Comparison of ENCODE assay signal across 14 cellular contexts in the genomic region with DNA sequence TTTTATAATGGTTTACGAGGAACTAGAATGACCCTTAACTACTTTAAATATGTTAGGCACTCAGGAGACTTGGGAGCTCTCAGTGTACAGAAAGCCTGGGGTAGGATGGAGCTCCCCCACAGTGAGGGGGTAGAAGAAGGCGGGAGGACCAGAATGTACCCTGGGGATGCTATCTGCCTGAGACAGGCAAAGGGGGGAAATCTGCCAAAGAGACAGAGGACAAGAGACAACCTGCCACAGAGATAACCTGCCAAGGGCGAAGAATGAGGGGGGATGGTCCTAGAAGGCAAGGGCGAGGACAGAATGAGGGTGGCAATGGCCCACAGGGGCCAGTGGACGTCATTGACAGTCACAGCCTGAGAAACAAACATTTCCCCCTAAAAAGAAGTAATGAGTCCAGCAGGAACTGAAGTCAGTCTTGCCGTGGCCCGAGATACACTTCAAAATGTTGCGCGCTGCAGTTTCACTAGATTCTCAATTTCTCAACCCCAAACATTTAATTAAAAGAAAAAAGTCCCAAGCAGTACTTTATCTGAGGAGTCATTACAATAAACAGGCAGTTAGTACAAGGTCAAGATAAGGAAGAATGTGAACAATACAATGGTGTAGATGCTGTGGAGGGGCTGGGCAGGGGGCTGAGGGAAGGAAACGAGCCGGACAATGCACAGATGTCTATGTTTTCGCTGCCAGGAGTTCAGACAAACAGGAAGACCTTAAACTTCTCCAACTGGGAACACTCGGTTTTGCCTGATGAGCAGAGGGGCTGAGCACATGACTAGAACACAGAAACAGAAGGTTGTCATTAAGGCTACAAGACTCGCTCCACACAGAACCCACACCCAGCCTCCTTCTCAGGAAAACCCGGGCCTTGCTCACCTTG.
DNase-seq lines count a peak whose midpoint lies in the region; ATAC-seq, FAIRE-seq and TF ChIP-seq lines count a peak whose summit lies in the region.
"Had no signal": no experiment of that assay in that cellular context is flagged by ENCODE, and none has a peak within 500 bp of the region (broad histone marks: within the 10 kb centered on the region; RNA-seq: fewer than 3 reads in every experiment).

No MANE protein-coding gene starts in this region.

- no peaks in the 10 kb centered on the region for H3K9me3 Mint-ChIP-seq in activated CD4-positive, alpha-beta T cell treated with anti-CD3 and anti-CD28 coated beads for 36 hours (ENCODE audit: low read depth)
- H3K9me3 Mint-ChIP-seq: activated naive CD4-positive, alpha-beta T cell treated with anti-CD3 and anti-CD28 coated beads, Interleukin-2, amount 50 U/mL, for 24 hours; natural killer cell had no signal

- TF ChIP-seq EP300 in K562 (IDR thresholded peaks at IDR 0.05; ENCODE audit: low read length) (no peak), ovary (IDR thresholded peaks at IDR 0.05) (no peak)

- no peak overlapping the region for H3K4me3 Mint-ChIP-seq in activated CD4-positive, alpha-beta T cell treated with anti-CD3 and anti-CD28 coated beads for 36 hours
- H3K4me3 Mint-ChIP-seq: activated naive CD4-positive, alpha-beta T cell treated with anti-CD3 and anti-CD28 coated beads, Interleukin-2, amount 50 U/mL, for 24 hours; natural killer cell had no signal

- H3K9me3 ChIP-seq in K562 (replicated peaks; ENCODE audit: control insufficient read depth, insufficient read depth, low read depth, low read length) (no peaks in the 10 kb centered on the region; the same call in 1 of the 2 replicates), hepatocyte (ENCODE audit: low read depth) (no peaks in the 10 kb centered on the region), ovary (no peaks in the 10 kb centered on the region), colonic mucosa (no peaks in the 10 kb centered on the region)
- H3K9me3 ChIP-seq: spleen had no signal

- no peak for TF ChIP-seq RAD21 in K562 (CRISPR knock-in tag; conservative IDR thresholded peaks at IDR 0.05 in 1 of 2, IDR thresholded peaks at IDR 0.05 in 1 of 2)

- H3K4me2 ChIP-seq in K562 (ENCODE audit: insufficient read depth, low read length) = peak overlapping the region; percentile 5; the same call in 1 of the 2 replicates
- H3K4me2 ChIP-seq in hepatocyte = no peak overlapping the region

- WGBS in K562 (ENCODE audit: insufficient coverage, low coverage, missing lambda C conversion rate) = 55% methylated on average over 15 of the region's 15 CpGs
- 86% methylated on average over 15 of the region's 15 CpGs for WGBS in hepatocyte (ENCODE audit: low lambda C conversion rate, missing lambda C conversion rate)
- WGBS in ovary, 3 donors = 25 to 40% (median 40%) methylated on average over 15 of the region's 15 CpGs

- in situ Hi-C loops in K562 (cut with MboI) = loop anchor here (25.0 kb wide), 1 partner anchor 1889 kb away; a partner anchor contains a TSS

- H4K20me1 ChIP-seq in K562 (replicated peaks; ENCODE audit: control insufficient read depth, insufficient read depth, low read length) (no peaks in the 10 kb centered on the region), hepatocyte (ENCODE audit: insufficient read depth, poor library complexity, severe bottlenecking) (no peaks in the 10 kb centered on the region)

- H3K27ac ChIP-seq in K562 (ENCODE audit: extremely low read depth, low read depth, low read length) (no peak overlapping the region), hepatocyte (peak overlapping the region; percentile 11), ovary (peak overlapping the region; percentile 1 to 11), colonic mucosa (no peak overlapping the region)
- H3K27ac ChIP-seq: SK-N-MC, spleen, VCaP had no signal

- FAIRE-seq in K562 (lab: Jason Lieb, UNC) = no peak

- TF ChIP-seq CTCF in K562 (IDR thresholded peaks at IDR 0.05 in 2 of 3, conservative IDR thresholded peaks at IDR 0.05 in 1 of 3; ENCODE audit: insufficient read depth in 2 of 3, low read depth in 1 of 3, low read length in 3 of 3) (no peak), hepatocyte (IDR thresholded peaks at IDR 0.05; ENCODE audit: poor library complexity) (no peak), ovary (IDR thresholded peaks at IDR 0.05) (no peak), colonic mucosa (IDR thresholded peaks at IDR 0.05) (no peak)

- no peak for TF ChIP-seq POLR2A in K562 (conservative IDR thresholded peaks at IDR 0.05)
- TF ChIP-seq POLR2A in ovary (IDR thresholded peaks at IDR 0.05) = no peak

- BruUV-seq in K562 (replicated peaks; lab: Mats Ljungman, UMichigan) = no TSS peak

- H3K4me1 ChIP-seq in K562 (replicated peaks in 1 of 2; ENCODE audit: control insufficient read depth in 2 of 2, insufficient read depth in 2 of 2, low read length in 2 of 2) (peaks cover 17 to 51% of the 10 kb centered on the region in 2 experiments), hepatocyte (ENCODE audit: insufficient read depth) (peaks cover 34% of the 10 kb centered on the region), ovary (ENCODE audit: insufficient read depth) (peaks cover 22% of the 10 kb centered on the region), colonic mucosa (peaks cover 3% of the 10 kb centered on the region)

- H2AFZ ChIP-seq in K562 (ENCODE audit: low read depth, low read length) (peak overlapping the region; percentile 54), hepatocyte (no peak overlapping the region)

- intact Hi-C loops in K562 (cut with micrococcal nuclease) = no loop called here
- intact Hi-C loops in ovary (cut with DNase I) = loop anchor here in 1 of 4 donors (2.0 kb wide), 1 partner anchor 17 kb away; no protein-coding TSS in a partner anchor
- intact Hi-C loops in colonic mucosa (cut with DNase I) = no loop called here
- intact Hi-C loops in activated CD4-positive, alpha-beta T cell treated with anti-CD3 and anti-CD28 coated beads for 36 hours (cut with DNase I, micrococcal nuclease) = no loop called here

- no peak overlapping the region for H3K27ac Mint-ChIP-seq in activated CD4-positive, alpha-beta T cell treated with anti-CD3 and anti-CD28 coated beads for 36 hours
- H3K27ac Mint-ChIP-seq: activated naive CD4-positive, alpha-beta T cell treated with anti-CD3 and anti-CD28 coated beads, Interleukin-2, amount 50 U/mL, for 24 hours; natural killer cell had no signal

- H3K27me3 Mint-ChIP-seq in activated CD4-positive, alpha-beta T cell treated with anti-CD3 and anti-CD28 coated beads for 36 hours = peaks cover 32% of the 10 kb centered on the region

- CTCF ChIA-PET in K562 (lab: Yijun Ruan, JAX; ENCODE audit: low intra/inter-chr PET ratio) = no interaction called here
- CTCF ChIA-PET in activated CD4-positive, alpha-beta T cell treated with anti-CD3 and anti-CD28 coated beads for 36 hours (lab: Charles Lee) = interaction anchor here (0.8 kb wide), 1 partner anchor 25 kb away, joined by 3 read pairs; no protein-coding TSS in a partner anchor

- H3K79me2 ChIP-seq in K562 (ENCODE audit: control insufficient read depth, insufficient read depth, low read length) = no peaks in the 10 kb centered on the region
- peaks cover 35% of the 10 kb centered on the region for H3K79me2 ChIP-seq in hepatocyte

- H3K9me1 ChIP-seq in K562 (ENCODE audit: control insufficient read depth, insufficient read depth, low read length) = no peaks in the 10 kb centered on the region

- ATAC-seq in K562 = peak; percentile 5; the same call in 1 of the 3 replicates
- ATAC-seq in activated CD4-positive, alpha-beta T cell treated with anti-CD3 and anti-CD28 coated beads for 36 hours = no peak
- ATAC-seq: natural killer cell had no signal

- H3K4me1 Mint-ChIP-seq in activated CD4-positive, alpha-beta T cell treated with anti-CD3 and anti-CD28 coated beads for 36 hours = no peaks in the 10 kb centered on the region
- H3K4me1 Mint-ChIP-seq: activated naive CD4-positive, alpha-beta T cell treated with anti-CD3 and anti-CD28 coated beads, Interleukin-2, amount 50 U/mL, for 24 hours; natural killer cell had no signal

- no peaks in the 10 kb centered on the region for H3K36me3 Mint-ChIP-seq in activated CD4-positive, alpha-beta T cell treated with anti-CD3 and anti-CD28 coated beads for 36 hours (ENCODE audit: low read depth)
- H3K36me3 Mint-ChIP-seq: activated naive CD4-positive, alpha-beta T cell treated with anti-CD3 and anti-CD28 coated beads, Interleukin-2, amount 50 U/mL, for 24 hours; natural killer cell had no signal

- H3K9ac ChIP-seq in K562 (ENCODE audit: insufficient read depth in 1 of 2, low read depth in 2 of 2, low read length in 2 of 2) = peak overlapping the region; percentile 11 to 57; a peak in 2 of 4 replicates
- no peak overlapping the region for H3K9ac ChIP-seq in colonic mucosa (ENCODE audit: low read depth in 2 of 2, low read length in 2 of 2)

- H3K4me3 ChIP-seq in K562 (no peak overlapping the region), hepatocyte (no peak overlapping the region), ovary (no peak overlapping the region), colonic mucosa (no peak overlapping the region)
- H3K4me3 ChIP-seq: SK-N-MC, spleen had no signal

- no peaks in the 10 kb centered on the region for H3K27me3 ChIP-seq in K562 (ENCODE audit: control insufficient read depth in 2 of 2, insufficient read depth in 2 of 2, low read length in 2 of 2)
- no peaks in the 10 kb centered on the region for H3K27me3 ChIP-seq in hepatocyte
- H3K27me3 ChIP-seq in ovary = no peaks in the 10 kb centered on the region
- no peaks in the 10 kb centered on the region for H3K27me3 ChIP-seq in colonic mucosa

- POLR2A ChIA-PET in K562 (lab: Yijun Ruan, JAX) = interaction anchor here (0.6 kb wide), 1 partner anchor 14 kb away, joined by 3 read pairs; no protein-coding TSS in a partner anchor
- POLR2A ChIA-PET in activated CD4-positive, alpha-beta T cell treated with anti-CD3 and anti-CD28 coated beads for 36 hours (lab: Charles Lee) = no interaction called here

- H3K36me3 ChIP-seq in K562 (ENCODE audit: control insufficient read depth, insufficient read depth, low read length) (no peaks in the 10 kb centered on the region; the same call in 2 of the 3 replicates), hepatocyte (replicated peaks; ENCODE audit: insufficient read depth, low read depth) (no peaks in the 10 kb centered on the region), ovary (no peaks in the 10 kb centered on the region), colonic mucosa (no peaks in the 10 kb centered on the region)
- H3K36me3 ChIP-seq: spleen had no signal

- no peaks in the 10 kb centered on the region for H3K9me2 ChIP-seq in hepatocyte (replicated peaks; ENCODE audit: insufficient read depth)

- peak; percentile 34 for DNase-seq in DMS 273 treated with DMSO at 0.1 percent for 48 hours (lab: John Stamatoyannopoulos, UW)
- peak; percentile 34 to 60 (median 46) for DNase-seq in K562 (ENCODE audit: extremely low read depth in 1 of 4, low spot score in 3 of 4)
- DNase-seq in hepatocyte (ENCODE audit: low spot score) = no peak
- no peak for DNase-seq in ovary
- DNase-seq in NCI-H774 (lab: John Stamatoyannopoulos, UW) = no peak
- DNase-seq in colonic mucosa = no peak
- DNase-seq in NCI-H2227 treated with DMSO at 0.1 percent for 48 hours (lab: John Stamatoyannopoulos, UW) = no peak
- no peak for DNase-seq in activated CD4-positive, alpha-beta T cell treated with anti-CD3 and anti-CD28 coated beads for 36 hours
- DNase-seq: activated CD8-positive, alpha-beta memory T cell treated with anti-CD3 and anti-CD28 coated beads, Interleukin-2, amount 50 U/mL, for 4 hours; natural killer cell; spleen had no signal

TF ChIP-seq in K562, 482 proteins besides CTCF, POLR2A, EP300 and RAD21 (continues in another document):
- TF ChIP-seq NFIC (IDR thresholded peaks at IDR 0.05) (peak; percentile 48), NCOR1 (IDR thresholded peaks at IDR 0.05) (peak; percentile 58; the same call in 1 of the 2 replicates), TAL1 (IDR thresholded peaks at IDR 0.05) (peak; percentile 40; the same call in 1 of the 2 replicates)

Comparison
In these comparisons a context has a peak if more than half of its experiments do, and no peak if none do; other contexts are left out.
1. DNase-seq: peak in DMS 273 treated with DMSO at 0.1 percent for 48 hours (single experiment) and K562 (4 of 4); none in hepatocyte (single experiment), ovary (0 of 5), NCI-H774 (single experiment), colonic mucosa (single experiment), NCI-H2227 treated with DMSO at 0.1 percent for 48 hours (single experiment) and activated CD4-positive, alpha-beta T cell treated with anti-CD3 and anti-CD28 coated beads for 36 hours (single experiment).
2. H3K27ac ChIP-seq: peak in hepatocyte (single experiment) and ovary (2 of 2); none in K562 (single experiment) and colonic mucosa (single experiment).
3. H3K9ac ChIP-seq: peak in K562 (2 of 2); none in colonic mucosa (0 of 2).